Comparison of ENCODE assay signal across 8 cellular contexts in the genomic region with DNA sequence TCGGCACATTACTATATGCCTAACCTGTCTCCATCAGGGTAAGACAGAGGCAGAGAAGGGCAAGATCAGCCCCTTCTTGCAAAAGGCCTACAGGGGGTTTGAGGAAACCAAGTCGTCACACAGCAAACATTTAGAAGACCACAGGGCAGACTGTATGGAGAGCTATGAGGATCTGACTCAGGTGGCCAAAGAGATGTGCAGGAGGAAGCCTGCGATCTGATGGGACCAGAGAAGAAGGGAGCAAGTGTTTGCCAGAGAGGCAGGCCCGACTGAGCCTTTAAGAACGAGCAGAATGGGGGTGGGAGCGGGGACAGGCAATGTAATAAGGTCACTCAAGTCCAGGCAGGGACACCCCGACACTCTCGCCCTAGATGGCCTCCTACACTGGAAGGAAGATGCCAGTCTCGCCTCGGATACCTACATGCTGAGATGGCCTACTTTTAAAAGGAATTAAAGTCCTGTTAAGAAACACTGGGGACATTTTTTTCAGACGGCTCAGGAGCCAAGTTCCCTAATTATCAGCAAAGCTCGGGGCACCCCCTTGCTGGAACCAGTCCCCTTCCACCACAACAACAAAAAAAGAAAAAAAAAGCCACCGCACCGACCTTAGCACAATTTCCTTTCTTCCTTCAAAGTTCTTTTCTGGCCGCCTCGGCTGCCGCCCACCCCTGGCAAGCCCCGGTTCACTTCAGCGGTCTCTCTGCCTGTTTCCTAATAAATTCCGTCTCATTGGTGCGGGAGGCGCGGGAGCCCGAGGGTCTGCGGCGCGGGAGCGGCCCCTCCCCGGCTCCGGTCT. TPM values are rescaled to one million over a fixed set of nuclear protein-coding genes. Genes with fewer than 3 reads are reported as not detected.
DNase-seq lines count a peak whose midpoint lies in the region; ATAC-seq, FAIRE-seq and TF ChIP-seq lines count a peak whose summit lies in the region.

No MANE protein-coding gene starts in this region.

- in situ Hi-C loops in gastrocnemius medialis (cut with MboI; ENCODE audit: low sequenced_read_pairs in 4 of 4): no loop called here

- H3K4me3 ChIP-seq in fibroblast of villous mesenchyme (ENCODE audit: low read depth, low read length) (peak overlapping the region; percentile 80), gastrocnemius medialis (peak overlapping the region; percentile 83 to 93 (median 92))

- ATAC-seq in T-helper 17 cell (no peak), gastrocnemius medialis (no peak), left lobe of liver (no peak)

- POLR2A ChIA-PET in activated CD4-positive, alpha-beta T cell treated with anti-CD3 and anti-CD28 coated beads, Interleukin-2, amount 10 ng/mL, durations not matched to agents 7 days and 5 days (lab: Charles Lee): no interaction called here

- H3K4me1 ChIP-seq in gastrocnemius medialis: peaks cover 11 to 37% of the 10 kb centered on the region in 2 donors

- CTCF ChIA-PET in activated CD4-positive, alpha-beta T cell treated with anti-CD3 and anti-CD28 coated beads, Interleukin-2, amount 10 ng/mL, durations not matched to agents 7 days and 5 days (lab: Charles Lee): interaction anchor here (0.6 to 1.4 kb wide), 3 partner anchors 16 to 115 kb away, joined by 3 to 6 read pairs (median 4); no protein-coding TSS in a partner anchor

- FAIRE-seq in GM19239 (lab: Jason Lieb, UNC): no peak

- H3K4me3 Mint-ChIP-seq in activated CD4-positive, alpha-beta T cell treated with anti-CD3 and anti-CD28 coated beads, Interleukin-2, amount 10 ng/mL, durations not matched to agents 7 days and 5 days: peak overlapping the region; percentile 88
- peak overlapping the region; percentile 93 for H3K4me3 Mint-ChIP-seq in T-helper 17 cell

- no peak for TF ChIP-seq POLR2A in gastrocnemius medialis (IDR thresholded peaks at IDR 0.05)

- no peaks in the 10 kb centered on the region for H3K9me3 Mint-ChIP-seq in activated CD4-positive, alpha-beta T cell treated with anti-CD3 and anti-CD28 coated beads, Interleukin-2, amount 10 ng/mL, durations not matched to agents 7 days and 5 days

- H3K9me3 ChIP-seq in T-helper 17 cell (ENCODE audit: control insufficient read depth, low read length, poor library complexity, severe bottlenecking) (no peaks in the 10 kb centered on the region), gastrocnemius medialis (no peaks in the 10 kb centered on the region)

- H3K36me3 ChIP-seq in gastrocnemius medialis: no peaks in the 10 kb centered on the region

- intact Hi-C loops in gastrocnemius medialis (cut with DNase I; ENCODE audit: low total_unique reads): loop anchor here (5.0 to 10.0 kb wide), 5 partner anchors 107 to 665 kb away; partner anchors contain the start of genes ALMS1, CCT7, PRADC1 and SPR

- H3K4me1 Mint-ChIP-seq in activated CD4-positive, alpha-beta T cell treated with anti-CD3 and anti-CD28 coated beads, Interleukin-2, amount 10 ng/mL, durations not matched to agents 7 days and 5 days: peaks cover 29% of the 10 kb centered on the region
- peaks cover 27% of the 10 kb centered on the region for H3K4me1 Mint-ChIP-seq in T-helper 17 cell

- TF ChIP-seq CTCF in fibroblast of villous mesenchyme (IDR thresholded peaks at IDR 0.05; ENCODE audit: insufficient read depth, low read depth, low read length): no peak
- no peak for TF ChIP-seq CTCF in gastrocnemius medialis (IDR thresholded peaks at IDR 0.05 in 4 of 5, conservative IDR thresholded peaks at IDR 0.05 in 1 of 5)

- H3K27me3 Mint-ChIP-seq in activated CD4-positive, alpha-beta T cell treated with anti-CD3 and anti-CD28 coated beads, Interleukin-2, amount 10 ng/mL, durations not matched to agents 7 days and 5 days: peaks cover 3% of the 10 kb centered on the region
- H3K27me3 Mint-ChIP-seq in T-helper 17 cell: no peaks in the 10 kb centered on the region

- peak overlapping the region; percentile 87 to 97 (median 92) for H3K27ac ChIP-seq in gastrocnemius medialis

- peak overlapping the region; percentile 34 for H3K27ac Mint-ChIP-seq in activated CD4-positive, alpha-beta T cell treated with anti-CD3 and anti-CD28 coated beads, Interleukin-2, amount 10 ng/mL, durations not matched to agents 7 days and 5 days
- H3K27ac Mint-ChIP-seq in T-helper 17 cell: peak overlapping the region; percentile 65

- peaks cover 3% of the 10 kb centered on the region for H3K36me3 Mint-ChIP-seq in activated CD4-positive, alpha-beta T cell treated with anti-CD3 and anti-CD28 coated beads, Interleukin-2, amount 10 ng/mL, durations not matched to agents 7 days and 5 days (ENCODE audit: low read depth)
- peaks cover 2% of the 10 kb centered on the region for H3K36me3 Mint-ChIP-seq in T-helper 17 cell (ENCODE audit: low read depth)

- DNase-seq in activated CD4-positive, alpha-beta T cell treated with anti-CD3 and anti-CD28 coated beads, Interleukin-2, amount 10 ng/mL, durations not matched to agents 7 days and 5 days: no peak
- DNase-seq in activated CD4-positive, alpha-beta T cell treated with anti-CD3 and anti-CD28 coated beads for 1 hour: no peak
- DNase-seq in T-helper 17 cell (no peak), fibroblast of villous mesenchyme (ENCODE audit: low read depth) (peak; percentile 39), gastrocnemius medialis (peak in 1 of 2 donors; percentile 28), NCI-H2196 treated with DMSO at 0.1 percent for 48 hours (lab: John Stamatoyannopoulos, UW; ENCODE audit: unreplicated experiment) (no peak), left lobe of liver (ENCODE audit: low spot score) (no peak), GM19239 (ENCODE audit: insufficient read length, low spot score) (no peak)

- no peaks in the 10 kb centered on the region for H3K27me3 ChIP-seq in gastrocnemius medialis

RNA-seq across cellular contexts. Expression of gene SFXN5, which starts 1.5 kb away (rescaled TPM):
- 1 to 10 TPM; 7.0 to 10.0 TPM for total RNA-seq in activated CD4-positive, alpha-beta T cell treated with anti-CD3 and anti-CD28 coated beads, Interleukin-2, amount 10 ng/mL, durations not matched to agents 7 days and 5 days
- total RNA-seq in T-helper 17 cell: 10 to 100 TPM in 1 of 2 donors, 1 to 10 TPM in 1; 7.0 to 10.0 TPM
- total RNA-seq in fibroblast of villous mesenchyme: 12.1 and 16.8 TPM in 2 replicates
- total RNA-seq in gastrocnemius medialis: 10 to 100 TPM in 1 of 4 donors, 1 to 10 TPM in 3; 6.8 to 22.7 (median 9.1) TPM
- total RNA-seq in left lobe of liver: 80.1 TPM

RNA-seq across cellular contexts. Expression of gene RAB11FIP5, which starts 42.7 kb away (rescaled TPM):
- 1 to 10 TPM; 8.5 to 8.7 TPM for total RNA-seq in activated CD4-positive, alpha-beta T cell treated with anti-CD3 and anti-CD28 coated beads, Interleukin-2, amount 10 ng/mL, durations not matched to agents 7 days and 5 days
- 10 to 100 TPM; 13.1 to 19.4 TPM for total RNA-seq in T-helper 17 cell
- 31.5 and 37.7 TPM in 2 replicates for total RNA-seq in fibroblast of villous mesenchyme
- total RNA-seq in gastrocnemius medialis: 10 to 100 TPM; 27.1 to 35.3 (median 33.7) TPM
- 6.0 TPM for total RNA-seq in left lobe of liver
